In the genomic region with DNA sequence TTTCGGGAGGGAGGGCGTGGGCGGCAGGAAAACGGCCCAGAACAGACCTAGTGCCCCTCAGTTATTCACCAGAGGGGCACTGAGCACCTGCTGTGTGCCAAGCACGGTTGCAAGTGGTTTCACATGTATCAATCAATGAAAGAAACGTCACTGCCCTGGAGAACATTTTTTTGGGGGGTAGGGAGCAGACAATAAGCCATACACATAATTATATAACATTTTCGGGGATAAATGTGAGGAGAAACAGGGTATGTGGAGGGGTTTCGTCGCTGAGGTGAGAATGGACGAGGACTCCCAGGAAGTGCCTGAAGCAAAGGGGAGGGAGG, we compare ENCODE assay signal across 8 cellular contexts. TPM values are rescaled to one million over a fixed set of nuclear protein-coding genes. Genes with fewer than 3 reads are reported as not detected.
A peak's percentile ranks its signal among the peaks of the same experiment; 100 is the strongest.
DNase-seq lines count a peak whose midpoint lies in the region; ATAC-seq and TF ChIP-seq lines count a peak whose summit lies in the region.

No MANE protein-coding gene starts in this region.

- POLR2A ChIA-PET in PC-9 (lab: Charles Lee; ENCODE audit: unreplicated experiment) = interaction anchor here (0.6 to 1.1 kb wide), 3 partner anchors 107 to 267 kb away, joined by 3 to 13 read pairs (median 3); no protein-coding TSS in a partner anchor

- no peaks in the 10 kb centered on the region for H4K20me1 ChIP-seq in PC-9 (ENCODE audit: insufficient read depth)

- ATAC-seq in sciatic nerve (peak; percentile 14), HG02588 (IDR thresholded peaks at IDR 0.05; ENCODE audit: unreplicated experiment) (no peak), GM21619 (IDR thresholded peaks at IDR 0.05; ENCODE audit: unreplicated experiment) (no peak), GM18858 (IDR thresholded peaks at IDR 0.05; ENCODE audit: unreplicated experiment) (no peak)

- H3F3A ChIP-seq in PC-9 (ENCODE audit: insufficient read depth, low read depth) = peaks cover 3% of the 10 kb centered on the region; the same call in 1 of the 2 replicates

- peaks cover 3% of the 10 kb centered on the region for H3K4me1 Mint-ChIP-seq in endodermal cell

- H3K4me3 ChIP-seq in GM06990 (replicated peaks; ENCODE audit: low read depth, low read length) = peak overlapping the region; percentile 44
- H3K4me3 ChIP-seq in PC-9 = peak overlapping the region; percentile 28; the same call in 1 of the 2 replicates
- H3K4me3 ChIP-seq in endodermal cell (ENCODE audit: low read length) = no peak overlapping the region

- H3K27me3 Mint-ChIP-seq in endodermal cell (ENCODE audit: insufficient read depth) = no peaks in the 10 kb centered on the region

- H3K27ac Mint-ChIP-seq in endodermal cell = no peak overlapping the region

- CTCF ChIA-PET in PC-9 (lab: Charles Lee) = interaction anchor here (0.7 to 0.9 kb wide), 3 partner anchors 89 to 329 kb away, joined by 3 to 16 read pairs (median 5); a partner anchor contains a TSS

- 45% methylated on average over 10 of the region's 10 CpGs; no CpG with 5 or more reads in 1 of the 2 experiments for WGBS in endodermal cell (ENCODE audit: insufficient coverage in 1 of 2, insufficient read length in 1 of 2), 2 experiments

- BruUV-seq in PC-9 (replicated peaks; lab: Mats Ljungman, UMichigan) = no TSS peak

- H3K9me2 ChIP-seq in PC-9 (ENCODE audit: insufficient read depth) = no peaks in the 10 kb centered on the region

- TF ChIP-seq CTCF in GM06990 (IDR thresholded peaks at IDR 0.05; ENCODE audit: insufficient read depth, low read length, poor library complexity, severe bottlenecking) (no peak), PC-9 (conservative IDR thresholded peaks at IDR 0.05) (peak; percentile 32; the same call in 1 of the 2 replicates), endodermal cell (conservative IDR thresholded peaks at IDR 0.05) (no peak)

- H3K36me3 ChIP-seq in GM06990 (ENCODE audit: control insufficient read depth, insufficient read depth, low read length) (0 out of 2 replicates have a peak, but pooled peaks cover 2% of the 10 kb centered on the region), PC-9 (ENCODE audit: low read depth) (peaks cover 13% of the 10 kb centered on the region; the same call in 1 of the 2 replicates), endodermal cell (ENCODE audit: control insufficient read depth, insufficient read depth, low read length) (peaks cover 22% of the 10 kb centered on the region)

- H3K4me2 ChIP-seq in PC-9 = peak overlapping the region; percentile 51; the same call in 1 of the 2 replicates

- H3K4me3 Mint-ChIP-seq in endodermal cell = peak overlapping the region; percentile 63

- 0 out of 2 replicates have a peak, but pooled peaks cover 4% of the 10 kb centered on the region for H3K79me2 ChIP-seq in PC-9 (ENCODE audit: low read depth)

- H3K36me3 Mint-ChIP-seq in endodermal cell (ENCODE audit: low read depth) = peaks cover 24% of the 10 kb centered on the region

- intact Hi-C loops in PC-9 (cut with micrococcal nuclease; ENCODE audit: unreplicated experiment) (loop anchor here (1.0 to 10.0 kb wide), 10 partner anchors 56 to 761 kb away; a partner anchor contains a TSS), sciatic nerve (cut with DNase I) (no loop called here)

- H3K4me1 ChIP-seq in PC-9 (replicated peaks; ENCODE audit: insufficient read depth) = no peaks in the 10 kb centered on the region
- no peaks in the 10 kb centered on the region for H3K4me1 ChIP-seq in endodermal cell (ENCODE audit: control insufficient read depth, insufficient read depth, low read length)

- no peaks in the 10 kb centered on the region for H3K27me3 ChIP-seq in GM06990 (replicated peaks; ENCODE audit: control insufficient read depth, insufficient read depth, low read length)
- no peaks in the 10 kb centered on the region for H3K27me3 ChIP-seq in PC-9 (ENCODE audit: insufficient read depth, low read depth)
- no peaks in the 10 kb centered on the region for H3K27me3 ChIP-seq in endodermal cell (ENCODE audit: control insufficient read depth, insufficient read depth, low read length, poor library complexity, severe bottlenecking)

- peaks cover 4% of the 10 kb centered on the region for H3K9me3 Mint-ChIP-seq in endodermal cell

- DNase-seq in GM06990 (ENCODE audit: extremely low read depth, insufficient read length) (no peak), PC-9 (no peak), endodermal cell (no peak), sciatic nerve (ENCODE audit: low spot score) (no peak), NCI-H1105 (lab: John Stamatoyannopoulos, UW) (no peak)

- H3K9me3 ChIP-seq in PC-9 (ENCODE audit: insufficient read depth, low read depth) = no peaks in the 10 kb centered on the region; the same call in 1 of the 2 replicates
- peaks cover 13% of the 10 kb centered on the region for H3K9me3 ChIP-seq in endodermal cell (ENCODE audit: control insufficient read depth, low read length)

- no peak overlapping the region for H3K9ac ChIP-seq in endodermal cell (ENCODE audit: extremely low read depth, low read length, poor library complexity, severe bottlenecking)

- no peak overlapping the region for H3K27ac ChIP-seq in PC-9
- H3K27ac ChIP-seq in endodermal cell (ENCODE audit: low read depth, low read length) = no peak overlapping the region

- H2AFZ ChIP-seq in PC-9 = no peak overlapping the region

RNA-seq across cellular contexts. Expression of a gene that starts 0.4 kb away (rescaled TPM):
- total RNA-seq in PC-9 (2021) = 12.1 and 14.2 TPM in 2 replicates
- total RNA-seq in endodermal cell = 10 to 100 TPM; 22.1 to 23.3 TPM
- 24.1 TPM for polyA plus RNA-seq in endodermal cell (2013, experiment 1 of 2)
- polyA plus RNA-seq in endodermal cell (2013, experiment 2 of 2) = 22.3 TPM
- 12.0 TPM for total RNA-seq in sciatic nerve
